ENCODE assay signal across 8 cellular contexts in genomic region chr9:86126998-86127972, GRCh38. TPM values are rescaled to one million over a fixed set of nuclear protein-coding genes. Genes with fewer than 3 reads are reported as not detected.
DNase-seq lines count a peak whose midpoint lies in the region; ATAC-seq lines count a peak whose summit lies in the region.

No MANE protein-coding gene starts in this region.

- H3K4me1 Mint-ChIP-seq in T-cell: no peaks in the 10 kb centered on the region

- peaks cover 14% of the 10 kb centered on the region for H3K4me1 ChIP-seq in ACC112 (ENCODE audit: control insufficient read depth, insufficient read depth, low read length, unreplicated experiment)
- peaks cover 29% of the 10 kb centered on the region for H3K4me1 ChIP-seq in HUES6 (ENCODE audit: control insufficient read depth, insufficient read depth, low read length)
- H3K4me1 ChIP-seq in mucosa of stomach (ENCODE audit: control insufficient read depth, insufficient read depth, low read length): peaks cover 18% of the 10 kb centered on the region

- H3K4me3 Mint-ChIP-seq in T-cell: no peak overlapping the region

- ATAC-seq in GM19452 (IDR thresholded peaks at IDR 0.05; ENCODE audit: unreplicated experiment) (no peak), HG03469 (IDR thresholded peaks at IDR 0.05; ENCODE audit: unreplicated experiment) (no peak), T-cell (replicated peaks in 1 of 4) (no peak)

- H3K79me2 ChIP-seq in ACC112 (ENCODE audit: control insufficient read depth, insufficient read depth, low read length, unreplicated experiment): no peaks in the 10 kb centered on the region

- no peaks in the 10 kb centered on the region for H3K36me3 Mint-ChIP-seq in T-cell

- no peaks in the 10 kb centered on the region for H3K9me3 ChIP-seq in HUES6 (ENCODE audit: control insufficient read depth, insufficient read depth, low read depth, low read length)
- no peaks in the 10 kb centered on the region for H3K9me3 ChIP-seq in mucosa of stomach (ENCODE audit: control insufficient read depth, low read length)

- POLR2A ChIA-PET in T-cell (lab: Charles Lee): no interaction called here

- no peaks in the 10 kb centered on the region for H3K36me3 ChIP-seq in ACC112 (ENCODE audit: insufficient read depth, low read length)
- H3K36me3 ChIP-seq in HUES6 (ENCODE audit: control insufficient read depth, insufficient read depth, low read length): no peaks in the 10 kb centered on the region
- H3K36me3 ChIP-seq in mucosa of stomach (ENCODE audit: control insufficient read depth, insufficient read depth, low read length): no peaks in the 10 kb centered on the region

- H2AFZ ChIP-seq in ACC112 (ENCODE audit: low read length, unreplicated experiment): peak overlapping the region; percentile 20

- peak; percentile 93 for DNase-seq in RKO (ENCODE audit: low spot score)
- DNase-seq in fibroblast of gingiva (ENCODE audit: low read depth): peak; percentile 52
- no peak for DNase-seq in T-cell

- peaks cover 0 to 11% of the 10 kb centered on the region in 2 donors for H3K27me3 Mint-ChIP-seq in T-cell

- H3K27me3 ChIP-seq in ACC112 (ENCODE audit: insufficient read depth, low read length): peaks cover 5% of the 10 kb centered on the region; the same call in 1 of the 2 replicates
- 0 out of 2 replicates have a peak, but pooled peaks cover 3% of the 10 kb centered on the region for H3K27me3 ChIP-seq in HUES6 (ENCODE audit: control insufficient read depth, insufficient read depth, low read length)
- no peaks in the 10 kb centered on the region for H3K27me3 ChIP-seq in mucosa of stomach (ENCODE audit: control insufficient read depth, insufficient read depth, low read length)

- no peak overlapping the region for H3K27ac Mint-ChIP-seq in T-cell

- H3K9ac ChIP-seq in HUES6 (ENCODE audit: low read length) (no peak overlapping the region), mucosa of stomach (ENCODE audit: low read length) (peak overlapping the region; percentile 16)

- CTCF ChIA-PET in T-cell (lab: Charles Lee): no interaction called here

- no peak overlapping the region for H3K4me3 ChIP-seq in ACC112 (ENCODE audit: low read depth, low read length)
- H3K4me3 ChIP-seq in HUES6 (ENCODE audit: low read depth, low read length): peak overlapping the region; percentile 9; the same call in 1 of the 2 replicates
- H3K4me3 ChIP-seq in mucosa of stomach (ENCODE audit: low read length): no peak overlapping the region

- H3K27ac ChIP-seq in ACC112 (ENCODE audit: low read depth, low read length) (peak overlapping the region; percentile 29; the same call in 1 of the 2 replicates), HUES6 (ENCODE audit: low read depth, low read length) (0 out of 2 replicates have a peak overlapping the region, but pooled peaks have one; percentile 3)

- H3K9me3 Mint-ChIP-seq in T-cell: no peaks in the 10 kb centered on the region

RNA-seq across cellular contexts. Expression of gene GOLM1, which starts 27.9 kb away (rescaled TPM):
- total RNA-seq in T-cell: 1 to 10 TPM in 4 of 5 donors, under 1 TPM in 1; 0.75 to 2.4 (median 1.5) TPM

Comparison
In these comparisons a context has a peak if more than half of its experiments do, and no peak if none do; other contexts are left out.
1. DNase-seq: peak in RKO (single experiment) and fibroblast of gingiva (single experiment); none in T-cell (0 of 34).